ENCODE assay signal across 7 cellular contexts in genomic region chr19:39970674-39971379, GRCh38. TPM values are rescaled to one million over a fixed set of nuclear protein-coding genes. Genes with fewer than 3 reads are reported as not detected.
DNase-seq lines count a peak whose midpoint lies in the region; ATAC-seq and TF ChIP-seq lines count a peak whose summit lies in the region.

Gene PSMC4 (plus strand): TSS chr19:39971165. CDS start chr19:39971203, 38 bp downstream.

- H3K4me1 ChIP-seq in hepatocyte (ENCODE audit: insufficient read depth): no peaks in the 10 kb centered on the region

- H3K9me2 ChIP-seq in hepatocyte (replicated peaks; ENCODE audit: insufficient read depth): no peaks in the 10 kb centered on the region

- H4K20me1 ChIP-seq in hepatocyte (ENCODE audit: insufficient read depth, poor library complexity, severe bottlenecking): no peaks in the 10 kb centered on the region

- no peaks in the 10 kb centered on the region for H3K36me3 ChIP-seq in hepatocyte (replicated peaks; ENCODE audit: insufficient read depth, low read depth)

- no peaks in the 10 kb centered on the region for H3K27me3 ChIP-seq in hepatocyte

- peak within 1 kb of the TSS; percentile 96 for H3K4me2 ChIP-seq in hepatocyte

- ATAC-seq in GM18502 (IDR thresholded peaks at IDR 0.05; ENCODE audit: poor library complexity, unreplicated experiment) (peak; percentile 95), HG02973 (IDR thresholded peaks at IDR 0.05; ENCODE audit: unreplicated experiment) (peak; percentile 91)

- H2AFZ ChIP-seq in hepatocyte: peak within 1 kb of the TSS; percentile 58

- peak; percentile 99 for DNase-seq in NCI-H2029 (lab: John Stamatoyannopoulos, UW)
- peak; percentile 95 for DNase-seq in T-helper 9 cell
- peak; percentile 100 for DNase-seq in astrocyte of the hippocampus (ENCODE audit: low read depth, low spot score)
- peak; percentile 99 for DNase-seq in hepatocyte (ENCODE audit: low spot score)
- peak; percentile 98 for DNase-seq in retina

- peak within 1 kb of the TSS; percentile 82 for H3K27ac ChIP-seq in hepatocyte

- H3K9me3 ChIP-seq in hepatocyte (ENCODE audit: low read depth): no peaks in the 10 kb centered on the region

- WGBS in hepatocyte (ENCODE audit: low lambda C conversion rate, missing lambda C conversion rate): 1% methylated on average over 45 of the region's 47 CpGs

- H3K4me3 ChIP-seq in hepatocyte: peak within 1 kb of the TSS; percentile 39

- peaks cover 31% of the 10 kb centered on the region for H3K79me2 ChIP-seq in hepatocyte

- TF ChIP-seq CTCF in hepatocyte (IDR thresholded peaks at IDR 0.05; ENCODE audit: poor library complexity): peak; percentile 91

RNA-seq across cellular contexts. Expression of gene PSMC4, which starts in this region (rescaled TPM):
- total RNA-seq in hepatocyte: 81.5 and 85.4 TPM in 2 replicates
- 94.7 and 99.3 TPM in 2 replicates for polyA plus RNA-seq in hepatocyte

Comparison
In these comparisons a context has a peak if more than half of its experiments do, and no peak if none do; other contexts are left out.
1. Peak in every context shown above with its lines: DNase-seq, ATAC-seq, H3K4me3 ChIP-seq and H3K27ac ChIP-seq.